In genomic region chr11:33475999-33476398, GRCh38 we compare ENCODE assay signal across 10 cellular contexts.
DNase-seq lines count a peak whose midpoint lies in the region; ATAC-seq and TF ChIP-seq lines count a peak whose summit lies in the region.
"Had no signal": no experiment of that assay in that cellular context is flagged by ENCODE, and none has a peak within 500 bp of the region (broad histone marks: within the 10 kb centered on the region; RNA-seq: fewer than 3 reads in every experiment).

No MANE protein-coding gene starts in this region.

- no peaks in the 10 kb centered on the region for H4K20me1 ChIP-seq in hepatocyte (ENCODE audit: insufficient read depth, poor library complexity, severe bottlenecking)

- POLR2A ChIA-PET in AG04450 (lab: Yijun Ruan, JAX), result no interaction called here

- CTCF ChIA-PET in AG04450 (lab: Charles Lee), result interaction anchor here (1.0 kb wide), 1 partner anchor 24 kb away, joined by 4 read pairs; no protein-coding TSS in a partner anchor

- H3K4me2 ChIP-seq in hepatocyte, result peak overlapping the region; percentile 0

- H3K9me3 ChIP-seq in AG04450 (ENCODE audit: control insufficient read depth, insufficient read depth, low read length) (no peaks in the 10 kb centered on the region), hepatocyte (ENCODE audit: low read depth) (no peaks in the 10 kb centered on the region), WERI-Rb-1 (ENCODE audit: severe bottlenecking) (no peaks in the 10 kb centered on the region)

- no peaks in the 10 kb centered on the region for H3K79me2 ChIP-seq in hepatocyte

- TF ChIP-seq CTCF in AG04450 (IDR thresholded peaks at IDR 0.05; ENCODE audit: low read depth, low read length) (no peak), LNCaP clone FGC (IDR thresholded peaks at IDR 0.05; ENCODE audit: control insufficient read depth, extremely low read depth, insufficient read depth) (no peak), hepatocyte (IDR thresholded peaks at IDR 0.05; ENCODE audit: poor library complexity) (no peak), WERI-Rb-1 (IDR thresholded peaks at IDR 0.05; ENCODE audit: low read depth, low read length) (no peak)

- no peak for ATAC-seq in GM18858 (IDR thresholded peaks at IDR 0.05; ENCODE audit: unreplicated experiment)
- ATAC-seq in HG02970 (IDR thresholded peaks at IDR 0.05; ENCODE audit: low FRiP score, unreplicated experiment), result no peak

- H3K4me1 ChIP-seq in hepatocyte (ENCODE audit: insufficient read depth), result peaks cover 14% of the 10 kb centered on the region

- H3K36me3 ChIP-seq in hepatocyte (replicated peaks; ENCODE audit: insufficient read depth, low read depth) (no peaks in the 10 kb centered on the region), H7 (replicated peaks; ENCODE audit: control insufficient read depth, insufficient read depth, low read length) (no peaks in the 10 kb centered on the region), WERI-Rb-1 (no peaks in the 10 kb centered on the region)

- DNase-seq in AG04450 (ENCODE audit: low read depth, low spot score) (peak; percentile 13), LNCaP clone FGC (ENCODE audit: low read depth) (peak; percentile 13), T1000 (lab: John Stamatoyannopoulos, UW) (peak; percentile 1), hepatocyte (ENCODE audit: low spot score) (peak; percentile 80), H7 (no peak), WERI-Rb-1 (no peak)
- DNase-seq: cerebellar nuclear complex, islet precursor cell had no signal

- H3K4me3 ChIP-seq in AG04450 (ENCODE audit: low read depth, low read length) (no peak overlapping the region), LNCaP clone FGC (ENCODE audit: low read depth, low read length) (no peak overlapping the region), hepatocyte (no peak overlapping the region), H7 (ENCODE audit: insufficient read depth, low read depth, low read length) (no peak overlapping the region), WERI-Rb-1 (ENCODE audit: low read depth, low read length) (no peak overlapping the region)

- no peaks in the 10 kb centered on the region for H3K27me3 ChIP-seq in AG04450 (ENCODE audit: control insufficient read depth, insufficient read depth, low read length)
- H3K27me3 ChIP-seq in hepatocyte, result peaks cover 13% of the 10 kb centered on the region
- no peaks in the 10 kb centered on the region for H3K27me3 ChIP-seq in H7 (ENCODE audit: control insufficient read depth, insufficient read depth, low read length)
- no peaks in the 10 kb centered on the region for H3K27me3 ChIP-seq in WERI-Rb-1 (ENCODE audit: insufficient read depth, low read depth, severe bottlenecking)

- no peak overlapping the region for H3K27ac ChIP-seq in AG04450 (ENCODE audit: low read depth, low read length)
- no peak overlapping the region for H3K27ac ChIP-seq in hepatocyte
- H3K27ac ChIP-seq in WERI-Rb-1, result no peak overlapping the region

- no peak overlapping the region for H2AFZ ChIP-seq in hepatocyte

- WGBS in hepatocyte (ENCODE audit: low lambda C conversion rate, missing lambda C conversion rate), result 24% methylated on average over 5 of the region's 5 CpGs

- no peaks in the 10 kb centered on the region for H3K9me2 ChIP-seq in hepatocyte (replicated peaks; ENCODE audit: insufficient read depth)

Comparison
In these comparisons a context has a peak if more than half of its experiments do, and no peak if none do; other contexts are left out.
1. DNase-seq: peak in AG04450 (single experiment), LNCaP clone FGC (single experiment), T1000 (single experiment) and hepatocyte (single experiment); none in H7 (single experiment) and WERI-Rb-1 (single experiment).